In the genomic region with DNA sequence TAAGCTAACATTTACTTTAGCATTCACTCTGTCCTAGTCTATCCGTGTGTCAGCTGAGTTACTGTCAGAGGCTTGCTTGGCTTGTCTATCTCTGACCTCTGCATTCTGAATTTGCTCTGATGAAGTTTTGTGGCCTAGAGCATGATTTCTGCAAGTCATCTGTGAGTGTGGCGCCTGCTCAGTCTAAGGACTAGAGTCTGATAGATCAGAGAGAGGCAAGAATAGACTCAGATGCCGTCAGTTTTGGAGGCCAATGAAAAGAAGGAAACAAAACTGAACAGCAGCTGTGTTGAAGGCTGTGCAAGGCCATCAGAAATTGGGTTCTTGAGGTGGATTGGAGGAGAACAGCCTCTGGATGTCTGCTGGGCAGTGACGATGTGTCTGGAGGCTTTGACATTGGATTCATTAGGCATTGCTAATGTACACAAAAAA, we compare ENCODE assay signal across 1 cellular context.
TF ChIP-seq lines count a peak whose summit lies in the region.

No MANE protein-coding gene starts in this region.

TF ChIP-seq in GM23338, 12 proteins besides CTCF, POLR2A, EP300 and RAD21 (continued from another document):
- TF ChIP-seq, protein P1, sequence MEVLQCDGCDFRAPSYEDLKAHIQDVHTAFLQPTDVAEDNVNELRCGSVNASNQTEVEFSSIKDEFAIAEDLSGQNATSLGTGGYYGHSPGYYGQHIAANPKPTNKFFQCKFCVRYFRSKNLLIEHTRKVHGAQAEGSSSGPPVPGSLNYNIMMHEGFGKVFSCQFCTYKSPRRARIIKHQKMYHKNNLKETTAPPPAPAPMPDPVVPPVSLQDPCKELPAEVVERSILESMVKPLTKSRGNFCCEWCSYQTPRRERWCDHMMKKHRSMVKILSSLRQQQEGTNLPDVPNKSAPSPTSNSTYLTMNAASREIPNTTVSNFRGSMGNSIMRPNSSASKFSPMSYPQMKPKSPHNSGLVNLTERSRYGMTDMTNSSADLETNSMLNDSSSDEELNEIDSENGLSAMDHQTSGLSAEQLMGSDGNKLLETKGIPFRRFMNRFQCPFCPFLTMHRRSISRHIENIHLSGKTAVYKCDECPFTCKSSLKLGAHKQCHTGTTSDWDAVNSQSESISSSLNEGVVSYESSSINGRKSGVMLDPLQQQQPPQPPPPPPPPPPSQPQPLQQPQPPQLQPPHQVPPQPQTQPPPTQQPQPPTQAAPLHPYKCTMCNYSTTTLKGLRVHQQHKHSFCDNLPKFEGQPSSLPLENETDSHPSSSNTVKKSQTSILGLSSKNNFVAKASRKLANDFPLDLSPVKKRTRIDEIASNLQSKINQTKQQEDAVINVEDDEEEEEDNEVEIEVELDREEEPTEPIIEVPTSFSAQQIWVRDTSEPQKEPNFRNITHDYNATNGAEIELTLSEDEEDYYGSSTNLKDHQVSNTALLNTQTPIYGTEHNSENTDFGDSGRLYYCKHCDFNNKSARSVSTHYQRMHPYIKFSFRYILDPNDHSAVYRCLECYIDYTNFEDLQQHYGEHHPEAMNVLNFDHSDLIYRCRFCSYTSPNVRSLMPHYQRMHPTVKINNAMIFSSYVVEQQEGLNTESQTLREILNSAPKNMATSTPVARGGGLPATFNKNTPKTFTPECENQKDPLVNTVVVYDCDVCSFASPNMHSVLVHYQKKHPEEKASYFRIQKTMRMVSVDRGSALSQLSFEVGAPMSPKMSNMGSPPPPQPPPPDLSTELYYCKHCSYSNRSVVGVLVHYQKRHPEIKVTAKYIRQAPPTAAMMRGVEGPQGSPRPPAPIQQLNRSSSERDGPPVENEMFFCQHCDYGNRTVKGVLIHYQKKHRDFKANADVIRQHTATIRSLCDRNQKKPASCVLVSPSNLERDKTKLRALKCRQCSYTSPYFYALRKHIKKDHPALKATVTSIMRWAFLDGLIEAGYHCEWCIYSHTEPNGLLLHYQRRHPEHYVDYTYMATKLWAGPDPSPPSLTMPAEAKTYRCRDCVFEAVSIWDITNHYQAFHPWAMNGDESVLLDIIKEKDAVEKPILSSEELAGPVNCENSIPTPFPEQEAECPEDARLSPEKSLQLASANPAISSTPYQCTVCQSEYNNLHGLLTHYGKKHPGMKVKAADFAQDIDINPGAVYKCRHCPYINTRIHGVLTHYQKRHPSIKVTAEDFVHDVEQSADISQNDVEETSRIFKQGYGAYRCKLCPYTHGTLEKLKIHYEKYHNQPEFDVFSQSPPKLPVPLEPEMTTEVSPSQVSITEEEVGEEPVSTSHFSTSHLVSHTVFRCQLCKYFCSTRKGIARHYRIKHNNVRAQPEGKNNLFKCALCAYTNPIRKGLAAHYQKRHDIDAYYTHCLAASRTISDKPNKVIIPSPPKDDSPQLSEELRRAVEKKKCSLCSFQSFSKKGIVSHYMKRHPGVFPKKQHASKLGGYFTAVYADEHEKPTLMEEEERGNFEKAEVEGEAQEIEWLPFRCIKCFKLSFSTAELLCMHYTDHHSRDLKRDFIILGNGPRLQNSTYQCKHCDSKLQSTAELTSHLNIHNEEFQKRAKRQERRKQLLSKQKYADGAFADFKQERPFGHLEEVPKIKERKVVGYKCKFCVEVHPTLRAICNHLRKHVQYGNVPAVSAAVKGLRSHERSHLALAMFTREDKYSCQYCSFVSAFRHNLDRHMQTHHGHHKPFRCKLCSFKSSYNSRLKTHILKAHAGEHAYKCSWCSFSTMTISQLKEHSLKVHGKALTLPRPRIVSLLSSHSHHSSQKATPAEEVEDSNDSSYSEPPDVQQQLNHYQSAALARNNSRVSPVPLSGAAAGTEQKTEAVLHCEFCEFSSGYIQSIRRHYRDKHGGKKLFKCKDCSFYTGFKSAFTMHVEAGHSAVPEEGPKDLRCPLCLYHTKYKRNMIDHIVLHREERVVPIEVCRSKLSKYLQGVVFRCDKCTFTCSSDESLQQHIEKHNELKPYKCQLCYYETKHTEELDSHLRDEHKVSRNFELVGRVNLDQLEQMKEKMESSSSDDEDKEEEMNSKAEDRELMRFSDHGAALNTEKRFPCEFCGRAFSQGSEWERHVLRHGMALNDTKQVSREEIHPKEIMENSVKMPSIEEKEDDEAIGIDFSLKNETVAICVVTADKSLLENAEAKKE (CRISPR knock-in tag; IDR thresholded peaks at IDR 0.05) = no peak
- TF ChIP-seq CREB1 (CRISPR knock-in tag; IDR thresholded peaks at IDR 0.05; ENCODE audit: low read depth) = no peak
- TF ChIP-seq EZH2phosphoT487 (IDR thresholded peaks at IDR 0.05; ENCODE audit: unreplicated experiment) = no peak
- TF ChIP-seq, protein P2, sequence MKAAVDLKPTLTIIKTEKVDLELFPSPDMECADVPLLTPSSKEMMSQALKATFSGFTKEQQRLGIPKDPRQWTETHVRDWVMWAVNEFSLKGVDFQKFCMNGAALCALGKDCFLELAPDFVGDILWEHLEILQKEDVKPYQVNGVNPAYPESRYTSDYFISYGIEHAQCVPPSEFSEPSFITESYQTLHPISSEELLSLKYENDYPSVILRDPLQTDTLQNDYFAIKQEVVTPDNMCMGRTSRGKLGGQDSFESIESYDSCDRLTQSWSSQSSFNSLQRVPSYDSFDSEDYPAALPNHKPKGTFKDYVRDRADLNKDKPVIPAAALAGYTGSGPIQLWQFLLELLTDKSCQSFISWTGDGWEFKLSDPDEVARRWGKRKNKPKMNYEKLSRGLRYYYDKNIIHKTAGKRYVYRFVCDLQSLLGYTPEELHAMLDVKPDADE (IDR thresholded peaks at IDR 0.05) = no peak
- TF ChIP-seq, protein P3, sequence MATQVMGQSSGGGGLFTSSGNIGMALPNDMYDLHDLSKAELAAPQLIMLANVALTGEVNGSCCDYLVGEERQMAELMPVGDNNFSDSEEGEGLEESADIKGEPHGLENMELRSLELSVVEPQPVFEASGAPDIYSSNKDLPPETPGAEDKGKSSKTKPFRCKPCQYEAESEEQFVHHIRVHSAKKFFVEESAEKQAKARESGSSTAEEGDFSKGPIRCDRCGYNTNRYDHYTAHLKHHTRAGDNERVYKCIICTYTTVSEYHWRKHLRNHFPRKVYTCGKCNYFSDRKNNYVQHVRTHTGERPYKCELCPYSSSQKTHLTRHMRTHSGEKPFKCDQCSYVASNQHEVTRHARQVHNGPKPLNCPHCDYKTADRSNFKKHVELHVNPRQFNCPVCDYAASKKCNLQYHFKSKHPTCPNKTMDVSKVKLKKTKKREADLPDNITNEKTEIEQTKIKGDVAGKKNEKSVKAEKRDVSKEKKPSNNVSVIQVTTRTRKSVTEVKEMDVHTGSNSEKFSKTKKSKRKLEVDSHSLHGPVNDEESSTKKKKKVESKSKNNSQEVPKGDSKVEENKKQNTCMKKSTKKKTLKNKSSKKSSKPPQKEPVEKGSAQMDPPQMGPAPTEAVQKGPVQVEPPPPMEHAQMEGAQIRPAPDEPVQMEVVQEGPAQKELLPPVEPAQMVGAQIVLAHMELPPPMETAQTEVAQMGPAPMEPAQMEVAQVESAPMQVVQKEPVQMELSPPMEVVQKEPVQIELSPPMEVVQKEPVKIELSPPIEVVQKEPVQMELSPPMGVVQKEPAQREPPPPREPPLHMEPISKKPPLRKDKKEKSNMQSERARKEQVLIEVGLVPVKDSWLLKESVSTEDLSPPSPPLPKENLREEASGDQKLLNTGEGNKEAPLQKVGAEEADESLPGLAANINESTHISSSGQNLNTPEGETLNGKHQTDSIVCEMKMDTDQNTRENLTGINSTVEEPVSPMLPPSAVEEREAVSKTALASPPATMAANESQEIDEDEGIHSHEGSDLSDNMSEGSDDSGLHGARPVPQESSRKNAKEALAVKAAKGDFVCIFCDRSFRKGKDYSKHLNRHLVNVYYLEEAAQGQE (IDR thresholded peaks at IDR 0.05; ENCODE audit: unreplicated experiment) = no peak
- TF ChIP-seq EZH2 (IDR thresholded peaks at IDR 0.05; ENCODE audit: low read depth, unreplicated experiment) = no peak
- no peak for TF ChIP-seq STAT1 (IDR thresholded peaks at IDR 0.05; ENCODE audit: unreplicated experiment)
- TF ChIP-seq POLR2AphosphoS5 (IDR thresholded peaks at IDR 0.05; ENCODE audit: low read depth) = no peak
- TF ChIP-seq ZNF331 (CRISPR knock-in tag; IDR thresholded peaks at IDR 0.05; ENCODE audit: low read depth) = no peak
- TF ChIP-seq ZNF114 (CRISPR knock-in tag; IDR thresholded peaks at IDR 0.05) = no peak
- TF ChIP-seq JUNB (IDR thresholded peaks at IDR 0.05; ENCODE audit: unreplicated experiment) = no peak
